Comparison of ENCODE assay signal across 26 cellular contexts in genomic region chr7:4246536-4246935, GRCh38.
"Had no signal": no experiment of that assay in that cellular context is flagged by ENCODE, and none has a peak within 500 bp of the region (broad histone marks: within the 10 kb centered on the region; RNA-seq: fewer than 3 reads in every experiment).

No MANE protein-coding gene starts in this region.

- H3K27ac Mint-ChIP-seq: activated CD4-positive, alpha-beta memory T cell treated with anti-CD3 and anti-CD28 coated beads for 36 hours; activated CD4-positive, alpha-beta T cell treated with anti-CD3 and anti-CD28 coated beads for 36 hours; activated CD4-positive, alpha-beta T cell treated with anti-CD3 and anti-CD28 coated beads, Interleukin-2, amount 10 ng/mL, durations not matched to agents 24 days and 14 days; activated CD8-positive, alpha-beta memory T cell treated with anti-CD3 and anti-CD28 coated beads, Interleukin-2, amount 10 ng/mL, durations not matched to agents 7 days and 5 days; activated CD8-positive, alpha-beta T cell treated with anti-CD3 and anti-CD28 coated beads, Interleukin-2, amount 10 ng/mL, durations not matched to agents 7 days and 5 days; activated naive CD8-positive, alpha-beta T cell; activated T-helper 1 cell treated with anti-CD3 and anti-CD28 coated beads, Interleukin-12 subunit alpha, Interleukin-12 subunit beta, Interleukin-2, Interleukin-4 antibody, amounts not matched to agents 30 ng/mL and 10 ng/mL and 1 ng/mL, durations not matched to agents 14 hours and 24 hours and 36 hours; activated T-helper 2 cell treated with anti-CD3 and anti-CD28 coated beads, Interferon-gamma antibody, Interleukin-2, Interleukin-4, amounts not matched to agents 10 μg/mL and 5 μg/mL and 100 μg/mL, durations not matched to agents 14 hours and 24 hours and 36 hours; dendritic cell treated with granulocyte-macrophage colony-stimulating factor and Interleukin-4, amounts not matched to agents 40 ng/mL and 50 ng/mL, for 4 days; endodermal cell; T-helper 17 cell had no signal

- H3K4me3 ChIP-seq: colonic mucosa, dorsolateral prefrontal cortex had no signal

- H3K9me3 ChIP-seq: colonic mucosa had no signal

- H3K27me3 Mint-ChIP-seq: activated CD4-positive, alpha-beta memory T cell treated with anti-CD3 and anti-CD28 coated beads for 36 hours; activated CD4-positive, alpha-beta T cell treated with anti-CD3 and anti-CD28 coated beads for 36 hours; activated CD4-positive, alpha-beta T cell treated with anti-CD3 and anti-CD28 coated beads, Interleukin-2, amount 10 ng/mL, durations not matched to agents 24 days and 14 days; activated CD8-positive, alpha-beta memory T cell treated with anti-CD3 and anti-CD28 coated beads, Interleukin-2, amount 10 ng/mL, durations not matched to agents 7 days and 5 days; dendritic cell treated with granulocyte-macrophage colony-stimulating factor and Interleukin-4, amounts not matched to agents 40 ng/mL and 50 ng/mL, for 4 days; T-helper 17 cell had no signal

- H3K4me3 Mint-ChIP-seq: activated CD4-positive, alpha-beta memory T cell treated with anti-CD3 and anti-CD28 coated beads for 36 hours; activated CD4-positive, alpha-beta T cell treated with anti-CD3 and anti-CD28 coated beads for 36 hours; activated CD4-positive, alpha-beta T cell treated with anti-CD3 and anti-CD28 coated beads, Interleukin-2, amount 10 ng/mL, durations not matched to agents 24 days and 14 days; activated CD8-positive, alpha-beta memory T cell treated with anti-CD3 and anti-CD28 coated beads, Interleukin-2, amount 10 ng/mL, durations not matched to agents 7 days and 5 days; activated CD8-positive, alpha-beta T cell treated with anti-CD3 and anti-CD28 coated beads, Interleukin-2, amount 10 ng/mL, durations not matched to agents 7 days and 5 days; activated naive CD8-positive, alpha-beta T cell; activated T-helper 1 cell treated with anti-CD3 and anti-CD28 coated beads, Interleukin-12 subunit alpha, Interleukin-12 subunit beta, Interleukin-2, Interleukin-4 antibody, amounts not matched to agents 30 ng/mL and 10 ng/mL and 1 ng/mL, durations not matched to agents 14 hours and 24 hours and 36 hours; dendritic cell treated with granulocyte-macrophage colony-stimulating factor and Interleukin-4, amounts not matched to agents 40 ng/mL and 50 ng/mL, for 4 days; endodermal cell; T-helper 17 cell had no signal

- H3K4me1 ChIP-seq: colonic mucosa had no signal

- DNase-seq: activated CD4-positive, alpha-beta memory T cell treated with anti-CD3 and anti-CD28 coated beads for 36 hours; activated CD4-positive, alpha-beta T cell treated with anti-CD3 and anti-CD28 coated beads for 36 hours; activated CD4-positive, alpha-beta T cell treated with anti-CD3 and anti-CD28 coated beads, Interleukin-2, amount 10 ng/mL, durations not matched to agents 24 days and 14 days; activated CD4-positive, CD25-positive, alpha-beta regulatory T cell; activated CD4-positive, CD25-positive, alpha-beta regulatory T cell treated with anti-CD3 and anti-CD28 coated beads, Interleukin-2, amount 50 U/mL, for 72 hours; activated CD8-positive, alpha-beta memory T cell treated with anti-CD3 and anti-CD28 coated beads, Interleukin-2, amount 10 ng/mL, durations not matched to agents 7 days and 5 days; activated CD8-positive, alpha-beta memory T cell treated with anti-CD3 and anti-CD28 coated beads, Interleukin-2, amount 50 U/mL, for 4 hours; activated CD8-positive, alpha-beta T cell treated with anti-CD3 and anti-CD28 coated beads, Interleukin-2, amount 10 ng/mL, durations not matched to agents 7 days and 5 days; activated gamma-delta T cell treated with Interleukin-2 at 50 U/mL for 16 hours; activated naive CD4-positive, alpha-beta T cell treated with anti-CD3 and anti-CD28 coated beads, Interleukin-2, amount 50 U/mL, for 16 hours; activated naive CD4-positive, alpha-beta T cell treated with Interleukin-2 at 50 U/mL for 16 hours; activated T-cell treated with anti-CD3 and anti-CD28 coated beads, Interleukin-2, amount 50 U/mL, for 1 hour; activated T-cell treated with anti-CD3 and anti-CD28 coated beads, Interleukin-2, amount 50 U/mL, for 48 hours; amniotic stem cell; brain microvascular endothelial cell; caudate nucleus; colonic mucosa; effector memory CD4-positive, alpha-beta T cell; endodermal cell; T-helper 1 cell; T-helper 17 cell had no signal

- H3K36me3 ChIP-seq: brain microvascular endothelial cell, colonic mucosa had no signal

- H3K27me3 ChIP-seq: brain microvascular endothelial cell, colonic mucosa, dorsolateral prefrontal cortex had no signal

- H3K36me3 Mint-ChIP-seq: activated CD4-positive, alpha-beta memory T cell treated with anti-CD3 and anti-CD28 coated beads for 36 hours; activated CD8-positive, alpha-beta memory T cell treated with anti-CD3 and anti-CD28 coated beads, Interleukin-2, amount 10 ng/mL, durations not matched to agents 7 days and 5 days had no signal

- H3K27ac ChIP-seq: brain microvascular endothelial cell, colonic mucosa had no signal

- H3K4me1 Mint-ChIP-seq: activated CD4-positive, alpha-beta T cell treated with anti-CD3 and anti-CD28 coated beads for 36 hours; activated CD4-positive, alpha-beta T cell treated with anti-CD3 and anti-CD28 coated beads, Interleukin-2, amount 10 ng/mL, durations not matched to agents 24 days and 14 days; activated CD8-positive, alpha-beta memory T cell treated with anti-CD3 and anti-CD28 coated beads, Interleukin-2, amount 10 ng/mL, durations not matched to agents 7 days and 5 days; T-helper 17 cell had no signal
